In the genomic region with DNA sequence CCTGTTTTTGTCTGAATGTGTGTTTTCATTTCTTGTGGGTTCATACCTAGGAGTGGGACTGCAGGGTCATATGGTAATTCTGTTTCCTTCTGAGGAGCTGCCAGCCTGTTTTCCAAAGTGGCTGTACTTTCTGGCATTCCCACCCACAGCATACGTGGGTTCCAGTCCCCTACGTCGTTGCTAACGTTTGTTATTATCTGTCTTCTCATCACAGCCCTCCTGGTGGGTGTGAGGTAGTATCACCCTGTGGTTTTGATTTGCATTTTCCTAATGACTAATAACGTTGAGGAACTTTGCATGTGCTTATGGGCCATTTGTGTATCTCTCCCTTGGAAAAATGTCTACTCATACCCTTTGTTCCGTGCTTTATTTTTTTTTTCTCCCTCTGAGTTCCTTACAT, we compare ENCODE assay signal across 6 cellular contexts. TPM values are rescaled to one million over a fixed set of nuclear protein-coding genes. Genes with fewer than 3 reads are reported as not detected.
DNase-seq lines count a peak whose midpoint lies in the region; ATAC-seq, FAIRE-seq and TF ChIP-seq lines count a peak whose summit lies in the region.
"Not testable (repeated sequence)": the region's sequence is repeated elsewhere in the genome, so short reads cannot be mapped to it uniquely, and the experiment has no call there.

No MANE protein-coding gene starts in this region.

- H3K9me1 ChIP-seq in K562 (ENCODE audit: control insufficient read depth, insufficient read depth, low read length) = not testable (repeated sequence)

- not testable (repeated sequence) for H3K36me3 ChIP-seq in K562 (ENCODE audit: control insufficient read depth, insufficient read depth, low read length)

- H3K4me1 ChIP-seq in K562 (replicated peaks in 1 of 2; ENCODE audit: control insufficient read depth in 2 of 2, insufficient read depth in 2 of 2, low read length in 2 of 2) = not testable (repeated sequence)

- not testable (repeated sequence) for H3K27me3 ChIP-seq in K562 (ENCODE audit: control insufficient read depth in 2 of 2, insufficient read depth in 2 of 2, low read length in 2 of 2)

- H3K4me2 ChIP-seq in K562 (ENCODE audit: insufficient read depth, low read length) = not testable (repeated sequence)

- not testable (repeated sequence) for TF ChIP-seq EP300 in K562 (IDR thresholded peaks at IDR 0.05; ENCODE audit: low read length)

- H3K27ac Mint-ChIP-seq in activated CD4-positive, alpha-beta T cell treated with anti-CD3 and anti-CD28 coated beads for 36 hours; activated T-helper 17 cell treated with anti-CD3 and anti-CD28 coated beads, Interleukin-2, amount 50 U/mL, for 72 hours; memory B cell: not testable (repeated sequence)

- not testable (repeated sequence) for H3K79me2 ChIP-seq in K562 (ENCODE audit: control insufficient read depth, insufficient read depth, low read length)

- ATAC-seq in activated CD4-positive, alpha-beta T cell treated with anti-CD3 and anti-CD28 coated beads for 36 hours = peak; percentile 82
- ATAC-seq in activated T-helper 17 cell treated with anti-CD3 and anti-CD28 coated beads, Interleukin-2, amount 50 U/mL, for 72 hours (replicated peaks) = peak; percentile 90
- not testable (repeated sequence) for ATAC-seq in K562
- ATAC-seq in memory B cell (ENCODE audit: low read depth) = peak; percentile 86
- peak; percentile 82 for ATAC-seq in stimulated activated naive CD8-positive, alpha-beta T cell treated with anti-CD3 and anti-CD28 coated beads, Interleukin-15, Interleukin-2, amounts not matched to agents 100 U/mL and 50 U/mL, for 24 hours

- not testable (repeated sequence) for H3K27me3 Mint-ChIP-seq in activated CD4-positive, alpha-beta T cell treated with anti-CD3 and anti-CD28 coated beads for 36 hours; activated T-helper 17 cell treated with anti-CD3 and anti-CD28 coated beads, Interleukin-2, amount 50 U/mL, for 72 hours; memory B cell

- TF ChIP-seq POLR2A in K562 (conservative IDR thresholded peaks at IDR 0.05) = not testable (repeated sequence)

- intact Hi-C loops in activated CD4-positive, alpha-beta T cell treated with anti-CD3 and anti-CD28 coated beads for 36 hours (cut with DNase I, micrococcal nuclease); K562 (cut with micrococcal nuclease): not testable (repeated sequence)

- FAIRE-seq in GM18507 (lab: Jason Lieb, UNC) (peak; percentile 35), K562 (lab: Jason Lieb, UNC) (peak; percentile 32)

- BruUV-seq in K562 (replicated peaks; lab: Mats Ljungman, UMichigan) = not testable (repeated sequence)

- not testable (repeated sequence) for H4K20me1 ChIP-seq in K562 (replicated peaks; ENCODE audit: control insufficient read depth, insufficient read depth, low read length)

- not testable (repeated sequence) for H2AFZ ChIP-seq in K562 (ENCODE audit: low read depth, low read length)

- not testable (repeated sequence) for H3K9me3 Mint-ChIP-seq in activated CD4-positive, alpha-beta T cell treated with anti-CD3 and anti-CD28 coated beads for 36 hours (ENCODE audit: low read depth); activated T-helper 17 cell treated with anti-CD3 and anti-CD28 coated beads, Interleukin-2, amount 50 U/mL, for 72 hours; memory B cell

- H3K9me3 ChIP-seq in K562 (replicated peaks; ENCODE audit: control insufficient read depth, insufficient read depth, low read depth, low read length) = not testable (repeated sequence)

- H3K4me3 Mint-ChIP-seq in activated CD4-positive, alpha-beta T cell treated with anti-CD3 and anti-CD28 coated beads for 36 hours; activated T-helper 17 cell treated with anti-CD3 and anti-CD28 coated beads, Interleukin-2, amount 50 U/mL, for 72 hours; memory B cell: not testable (repeated sequence)

- not testable (repeated sequence) for TF ChIP-seq RAD21 in K562 (CRISPR knock-in tag; conservative IDR thresholded peaks at IDR 0.05 in 1 of 2, IDR thresholded peaks at IDR 0.05 in 1 of 2)

- not testable (repeated sequence) for H3K4me3 ChIP-seq in K562

- TF ChIP-seq CTCF in K562 (IDR thresholded peaks at IDR 0.05 in 2 of 3, conservative IDR thresholded peaks at IDR 0.05 in 1 of 3; ENCODE audit: insufficient read depth in 2 of 3, low read depth in 1 of 3, low read length in 3 of 3) = not testable (repeated sequence)

- CTCF ChIA-PET in activated CD4-positive, alpha-beta T cell treated with anti-CD3 and anti-CD28 coated beads for 36 hours (lab: Charles Lee); K562 (lab: Yijun Ruan, JAX; ENCODE audit: low intra/inter-chr PET ratio): not testable (repeated sequence)

- WGBS in K562 (ENCODE audit: insufficient coverage, low coverage, missing lambda C conversion rate) = no CpG with 5 or more reads among the region's 6 CpGs

- POLR2A ChIA-PET in activated CD4-positive, alpha-beta T cell treated with anti-CD3 and anti-CD28 coated beads for 36 hours (lab: Charles Lee); K562 (lab: Yijun Ruan, JAX): not testable (repeated sequence)

- DNase-seq in GM18507 (ENCODE audit: extremely low spot score, insufficient read length, low read depth); activated CD4-positive, alpha-beta T cell treated with anti-CD3 and anti-CD28 coated beads for 36 hours; K562 (ENCODE audit: extremely low read depth in 1 of 4, low spot score in 3 of 4); memory B cell (ENCODE audit: low spot score in 2 of 2); stimulated activated naive CD8-positive, alpha-beta T cell treated with anti-CD3 and anti-CD28 coated beads, Interleukin-15, Interleukin-2, amounts not matched to agents 100 U/mL and 50 U/mL, for 24 hours: not testable (repeated sequence)

- not testable (repeated sequence) for H3K36me3 Mint-ChIP-seq in activated CD4-positive, alpha-beta T cell treated with anti-CD3 and anti-CD28 coated beads for 36 hours (ENCODE audit: low read depth); activated T-helper 17 cell treated with anti-CD3 and anti-CD28 coated beads, Interleukin-2, amount 50 U/mL, for 72 hours (ENCODE audit: low read depth); memory B cell

- not testable (repeated sequence) for H3K4me1 Mint-ChIP-seq in activated CD4-positive, alpha-beta T cell treated with anti-CD3 and anti-CD28 coated beads for 36 hours; activated T-helper 17 cell treated with anti-CD3 and anti-CD28 coated beads, Interleukin-2, amount 50 U/mL, for 72 hours; memory B cell

- H3K27ac ChIP-seq in K562 (ENCODE audit: extremely low read depth, low read depth, low read length) = not testable (repeated sequence)

- not testable (repeated sequence) for H3K9ac ChIP-seq in K562 (ENCODE audit: insufficient read depth in 1 of 2, low read depth in 2 of 2, low read length in 2 of 2)

- in situ Hi-C loops in K562 (cut with MboI) = not testable (repeated sequence)

RNA-seq across cellular contexts. Expression of a gene that starts 55.3 kb away (rescaled TPM):
- total RNA-seq in activated CD4-positive, alpha-beta T cell treated with anti-CD3 and anti-CD28 coated beads for 36 hours = 10 to 100 TPM; 24.0 to 26.2 TPM
- 10 to 100 TPM; 42.2 to 79.1 TPM for total RNA-seq in activated T-helper 17 cell treated with anti-CD3 and anti-CD28 coated beads, Interleukin-2, amount 50 U/mL, for 72 hours
- total RNA-seq in K562 (2011; cell fraction: chromatin; rRNA removed; ENCODE audit: low replicate concordance) = 43.6 and 59.1 TPM in 2 replicates
- 40.1 and 50.7 TPM in 2 replicates for total RNA-seq in K562 (2011; cell fraction: nucleolus; rRNA removed)
- total RNA-seq in K562 (2011; cell fraction: nucleoplasm; rRNA removed) = 31.7 and 32.9 TPM in 2 replicates
- 34.5 and 48.7 TPM in 2 replicates for total RNA-seq in K562 (2014; rRNA removed)
- total RNA-seq in K562 (2014; rRNA removed; fragmentation: Illumina TruSeq; extraction: Trizol) = 15.4 and 17.2 TPM in 2 replicates
- total RNA-seq in K562 (2015; rRNA removed; fragmentation: Illumina TruSeq; extraction: Trizol) = 30.9 and 32.3 TPM in 2 replicates
- total RNA-seq in K562 (2021) = 39.0 and 40.0 TPM in 2 replicates
- 36.1 and 37.5 TPM in 2 replicates for polyA plus RNA-seq in K562 (2011; rRNA removed)
- 49.9 and 152 TPM in 2 replicates for polyA plus RNA-seq in K562 (2011; cell fraction: cytosol; rRNA removed)
- polyA plus RNA-seq in K562 (2011; cell fraction: nucleus; rRNA removed) = 19.7 and 24.6 TPM in 2 replicates
- 27.5 and 34.3 TPM in 2 replicates for polyA plus RNA-seq in K562 (2012)
- 31.2 and 39.2 TPM in 2 replicates for polyA plus RNA-seq in K562 (2014; fragmentation: Illumina TruSeq; extraction: Trizol)
- polyA plus RNA-seq in K562 (2014; fragmentation: Nextera tagmentation; extraction: Ambion mirVana) = 1 to 10 TPM in 1 of 2 experiments, under 1 TPM in 1; 0.73 to 1.6 TPM
- polyA plus RNA-seq in K562 (2014; rRNA removed) = 58.0 and 58.3 TPM in 2 replicates
- polyA minus RNA-seq in K562 (2011; rRNA and poly(A)+ RNA removed) = 17.2 and 25.7 TPM in 2 replicates
- polyA minus RNA-seq in K562 (2011; cell fraction: cytosol; rRNA and poly(A)+ RNA removed) = 17.5 and 19.7 TPM in 2 replicates
- polyA minus RNA-seq in K562 (2011; cell fraction: nucleus; rRNA and poly(A)+ RNA removed) = 18.7 and 23.8 TPM in 2 replicates
